In genomic region chr14:23009939-23010718, GRCh38 we compare ENCODE assay signal across 8 cellular contexts. TPM values are rescaled to one million over a fixed set of nuclear protein-coding genes. Genes with fewer than 3 reads are reported as not detected.
DNase-seq lines count a peak whose midpoint lies in the region; ATAC-seq and TF ChIP-seq lines count a peak whose summit lies in the region.

C14orf93 (minus strand) TSS chr14:23010143; CDS start chr14:22999023, 11,120 bp downstream.

- DNase-seq in NCI-H187 (lab: John Stamatoyannopoulos, UW) (peak; percentile 43 to 84), NCI-H187 treated with DMSO at 0.1 percent for 48 hours (lab: John Stamatoyannopoulos, UW) (no peak), Karpas-422 (peak; percentile 95), fibroblast of villous mesenchyme (ENCODE audit: low read depth) (peak; percentile 42)
- DNase-seq in activated effector memory CD4-positive, alpha-beta T cell treated with Interleukin-2 at 50 U/mL for 16 hours, result peak; percentile 69
- DNase-seq in stimulated activated naive CD8-positive, alpha-beta T cell treated with anti-CD3 and anti-CD28 coated beads, Interleukin-15, amount 100 ng/mL, for 72 hours, result peak; percentile 76 to 78

- H3K4me1 Mint-ChIP-seq in stimulated activated naive CD8-positive, alpha-beta T cell treated with anti-CD3 and anti-CD28 coated beads, Interleukin-15, amount 100 ng/mL, for 72 hours, result peaks cover 40% of the 10 kb centered on the region

- no peaks in the 10 kb centered on the region for H3K9me2 ChIP-seq in Karpas-422 (replicated peaks; ENCODE audit: insufficient read depth, low read length)
- no peaks in the 10 kb centered on the region for H3K9me2 ChIP-seq in neural cell (ENCODE audit: insufficient read depth, low read length)

- H4K20me1 ChIP-seq in Karpas-422 (ENCODE audit: insufficient read depth, low read depth, low read length), result no peaks in the 10 kb centered on the region
- no peaks in the 10 kb centered on the region for H4K20me1 ChIP-seq in neural cell (ENCODE audit: insufficient read depth)

- H3K27ac Mint-ChIP-seq in stimulated activated naive CD8-positive, alpha-beta T cell treated with anti-CD3 and anti-CD28 coated beads, Interleukin-15, amount 100 ng/mL, for 72 hours, result peak within 1 kb of the TSS; percentile 77 to 92

- H3K27me3 Mint-ChIP-seq in stimulated activated naive CD8-positive, alpha-beta T cell treated with anti-CD3 and anti-CD28 coated beads, Interleukin-15, amount 100 ng/mL, for 72 hours, result no peaks in the 10 kb centered on the region

- H3K4me1 ChIP-seq in Karpas-422 (ENCODE audit: low read length), result peaks cover 44% of the 10 kb centered on the region

- H3K79me2 ChIP-seq in Karpas-422 (ENCODE audit: low read length), result 0 out of 2 replicates have a peak, but pooled peaks cover 6% of the 10 kb centered on the region
- H3K79me2 ChIP-seq in neural cell (replicated peaks; ENCODE audit: insufficient read depth, low read length), result peaks cover 6% of the 10 kb centered on the region

- H3K36me3 ChIP-seq in Karpas-422 (ENCODE audit: insufficient read depth, low read length), result no peaks in the 10 kb centered on the region
- H3K36me3 ChIP-seq in neural cell (ENCODE audit: insufficient read depth, low read length), result no peaks in the 10 kb centered on the region

- H3K4me2 ChIP-seq in Karpas-422 (ENCODE audit: low read depth, low read length, poor library complexity, severe bottlenecking) (peak within 1 kb of the TSS; percentile 89), neural cell (ENCODE audit: low read length) (peak within 1 kb of the TSS; percentile 73)

- TF ChIP-seq POLR2A in Raji (IDR thresholded peaks at IDR 0.05; ENCODE audit: insufficient read depth, low read depth, low read length), result peak; percentile 62

- peaks cover 4% of the 10 kb centered on the region for H3F3A ChIP-seq in neural cell (ENCODE audit: insufficient read depth, low read length, poor library complexity, severe bottlenecking)

- H2AFZ ChIP-seq in Karpas-422 (ENCODE audit: low read length) (peak within 1 kb of the TSS; percentile 100), neural cell (ENCODE audit: low read depth, low read length) (no peak within 1 kb of the TSS)

- TF ChIP-seq RAD21 in neural cell (conservative IDR thresholded peaks at IDR 0.05), result no peak

- peak within 1 kb of the TSS; percentile 88 to 96 for H3K4me3 Mint-ChIP-seq in stimulated activated naive CD8-positive, alpha-beta T cell treated with anti-CD3 and anti-CD28 coated beads, Interleukin-15, amount 100 ng/mL, for 72 hours

- H3K4me3 ChIP-seq in Karpas-422 (ENCODE audit: low read length) (peak within 1 kb of the TSS; percentile 69), fibroblast of villous mesenchyme (ENCODE audit: low read depth, low read length) (peak within 1 kb of the TSS; percentile 67), neural cell (ENCODE audit: low read length) (peak within 1 kb of the TSS; percentile 57)

- no peaks in the 10 kb centered on the region for H3K9me3 Mint-ChIP-seq in stimulated activated naive CD8-positive, alpha-beta T cell treated with anti-CD3 and anti-CD28 coated beads, Interleukin-15, amount 100 ng/mL, for 72 hours

- no peak for TF ChIP-seq EP300 in neural cell (conservative IDR thresholded peaks at IDR 0.05; ENCODE audit: poor library complexity, severe bottlenecking)

- H3K27ac ChIP-seq in Karpas-422 (ENCODE audit: low read length), result peak within 1 kb of the TSS; percentile 63
- H3K27ac ChIP-seq in neural cell (ENCODE audit: low read length), result peak within 1 kb of the TSS; percentile 31

- H3K27me3 ChIP-seq in Karpas-422 (ENCODE audit: low read length), result no peaks in the 10 kb centered on the region
- H3K27me3 ChIP-seq in neural cell (ENCODE audit: insufficient read depth, low read depth, low read length), result no peaks in the 10 kb centered on the region

- H3K9me3 ChIP-seq in Karpas-422 (ENCODE audit: low read length) (no peaks in the 10 kb centered on the region), neural cell (ENCODE audit: low read length) (no peaks in the 10 kb centered on the region)

- peak; percentile 37 for ATAC-seq in stimulated activated naive CD8-positive, alpha-beta T cell treated with anti-CD3 and anti-CD28 coated beads, Interleukin-15, amount 100 ng/mL, for 72 hours

- H3K9ac ChIP-seq in Karpas-422 (ENCODE audit: low read length) (peak within 1 kb of the TSS; percentile 67), neural cell (ENCODE audit: low read length) (peak within 1 kb of the TSS; percentile 50)

- TF ChIP-seq CTCF in fibroblast of villous mesenchyme (IDR thresholded peaks at IDR 0.05; ENCODE audit: insufficient read depth, low read depth, low read length) (no peak), neural cell (IDR thresholded peaks at IDR 0.05; ENCODE audit: poor library complexity, severe bottlenecking) (no peak)

TF ChIP-seq in neural cell, 6 proteins besides CTCF, POLR2A, EP300 and RAD21:
- TF ChIP-seq POLR2AphosphoS5 (IDR thresholded peaks at IDR 0.05) (peak; percentile 15), MXI1 (conservative IDR thresholded peaks at IDR 0.05; ENCODE audit: poor library complexity, severe bottlenecking) (no peak), REST (IDR thresholded peaks at IDR 0.05; ENCODE audit: borderline replicate concordance) (peak; percentile 5)

RNA-seq across cellular contexts. Expression of gene C14orf93, which starts in this region (rescaled TPM):
- total RNA-seq in Karpas-422 (2014; rRNA removed; shearing (Covaris generic); ENCODE audit: low replicate concordance), result 21.6 and 43.2 TPM in 2 replicates
- total RNA-seq in fibroblast of villous mesenchyme, result 4.5 and 4.7 TPM in 2 replicates
- polyA plus RNA-seq in neural cell, result 4.7 and 7.1 TPM in 2 replicates
- polyA minus RNA-seq in neural cell, result 3.9 and 4.1 TPM in 2 replicates
